1 cellular context compared by ENCODE assay signal in the genomic region with DNA sequence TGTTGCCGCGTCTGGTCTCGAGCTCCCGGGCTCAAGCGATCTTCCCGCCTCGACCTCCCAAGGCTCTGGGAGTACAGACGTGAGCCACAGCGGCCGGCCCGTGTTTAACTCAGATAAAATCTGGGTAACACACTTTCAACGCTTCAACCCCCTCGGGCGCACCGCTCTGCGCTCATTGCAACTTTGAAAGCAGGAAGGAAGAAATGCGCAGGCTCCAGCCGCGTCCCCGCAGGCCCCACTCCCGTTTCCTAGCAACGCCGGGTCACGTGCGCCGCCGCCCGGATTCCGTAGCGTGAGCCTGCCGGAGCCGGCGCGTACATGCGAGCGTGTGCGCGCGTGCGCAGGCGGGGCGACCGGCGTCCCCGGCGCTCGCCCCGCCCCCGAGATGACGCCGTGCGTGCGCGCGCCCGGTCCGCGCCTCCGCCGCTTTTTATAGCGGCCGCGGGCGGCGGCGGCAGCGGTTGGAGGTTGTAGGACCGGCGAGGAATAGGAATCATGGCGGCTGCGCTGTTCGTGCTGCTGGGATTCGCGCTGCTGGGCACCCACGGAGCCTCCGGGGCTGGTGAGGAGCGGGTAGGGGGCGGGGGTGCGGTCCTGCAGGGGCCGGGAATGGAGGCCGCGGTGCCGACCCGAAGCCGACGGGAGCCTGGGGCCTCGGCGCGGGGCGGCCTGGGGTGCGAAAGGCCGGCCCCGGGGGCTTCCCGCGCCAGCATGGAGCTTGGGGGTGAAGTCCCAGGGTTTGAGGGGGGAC.
A peak's percentile ranks its signal among the peaks of the same experiment; 100 is the strongest.
TF ChIP-seq lines count a peak whose summit lies in the region.

A gene (plus strand): TSS at position 457 of the 751 bp plus-strand sequence. CDS start 39 bp downstream, at position 496.

TF ChIP-seq in WTC11, 78 proteins besides CTCF, POLR2A, EP300 and RAD21 (continued from another document and continues in another):
- TF ChIP-seq ZNF263 (CRISPR knock-in tag; IDR thresholded peaks at IDR 0.05; ENCODE audit: low read depth) (no peak), ZNF423 (CRISPR knock-in tag; IDR thresholded peaks at IDR 0.05) (no peak), ZBTB21 (CRISPR knock-in tag; IDR thresholded peaks at IDR 0.05; ENCODE audit: borderline replicate concordance) (no peak), TEAD1 (CRISPR knock-in tag; IDR thresholded peaks at IDR 0.05) (peak; percentile 82), NFE2L1 (CRISPR knock-in tag; IDR thresholded peaks at IDR 0.05) (no peak), NR1H2 (CRISPR knock-in tag; IDR thresholded peaks at IDR 0.05) (no peak), FOXK1 (CRISPR knock-in tag; IDR thresholded peaks at IDR 0.05) (peak; percentile 17; the same call in 1 of the 2 replicates), OVOL2 (CRISPR knock-in tag; IDR thresholded peaks at IDR 0.05; ENCODE audit: borderline replicate concordance) (no peak), CREM (CRISPR knock-in tag; IDR thresholded peaks at IDR 0.05) (0 out of 2 replicates have a peak, but pooled peaks have one; percentile 68), IRF2 (CRISPR knock-in tag; IDR thresholded peaks at IDR 0.05; ENCODE audit: borderline replicate concordance, low read depth) (no peak), ZNF232 (CRISPR knock-in tag; IDR thresholded peaks at IDR 0.05) (no peak), GRHL2 (CRISPR knock-in tag; IDR thresholded peaks at IDR 0.05; ENCODE audit: insufficient replicate concordance, severe bottlenecking) (no peak), ETV6 (CRISPR knock-in tag; IDR thresholded peaks at IDR 0.05) (peak; percentile 65; the same call in 1 of the 2 replicates), ZNF121 (CRISPR knock-in tag; IDR thresholded peaks at IDR 0.05) (no peak), TP53 (CRISPR knock-in tag; IDR thresholded peaks at IDR 0.05) (peak; percentile 91; the same call in 1 of the 2 replicates), ZNF219 (CRISPR knock-in tag; IDR thresholded peaks at IDR 0.05; ENCODE audit: borderline replicate concordance) (no peak), ATF1 (CRISPR knock-in tag; IDR thresholded peaks at IDR 0.05) (no peak), NFYB (CRISPR knock-in tag; conservative IDR thresholded peaks at IDR 0.05; ENCODE audit: low read depth) (no peak), ZNF396 (CRISPR knock-in tag; IDR thresholded peaks at IDR 0.05; ENCODE audit: borderline replicate concordance) (no peak)
- TF ChIP-seq, protein P1, sequence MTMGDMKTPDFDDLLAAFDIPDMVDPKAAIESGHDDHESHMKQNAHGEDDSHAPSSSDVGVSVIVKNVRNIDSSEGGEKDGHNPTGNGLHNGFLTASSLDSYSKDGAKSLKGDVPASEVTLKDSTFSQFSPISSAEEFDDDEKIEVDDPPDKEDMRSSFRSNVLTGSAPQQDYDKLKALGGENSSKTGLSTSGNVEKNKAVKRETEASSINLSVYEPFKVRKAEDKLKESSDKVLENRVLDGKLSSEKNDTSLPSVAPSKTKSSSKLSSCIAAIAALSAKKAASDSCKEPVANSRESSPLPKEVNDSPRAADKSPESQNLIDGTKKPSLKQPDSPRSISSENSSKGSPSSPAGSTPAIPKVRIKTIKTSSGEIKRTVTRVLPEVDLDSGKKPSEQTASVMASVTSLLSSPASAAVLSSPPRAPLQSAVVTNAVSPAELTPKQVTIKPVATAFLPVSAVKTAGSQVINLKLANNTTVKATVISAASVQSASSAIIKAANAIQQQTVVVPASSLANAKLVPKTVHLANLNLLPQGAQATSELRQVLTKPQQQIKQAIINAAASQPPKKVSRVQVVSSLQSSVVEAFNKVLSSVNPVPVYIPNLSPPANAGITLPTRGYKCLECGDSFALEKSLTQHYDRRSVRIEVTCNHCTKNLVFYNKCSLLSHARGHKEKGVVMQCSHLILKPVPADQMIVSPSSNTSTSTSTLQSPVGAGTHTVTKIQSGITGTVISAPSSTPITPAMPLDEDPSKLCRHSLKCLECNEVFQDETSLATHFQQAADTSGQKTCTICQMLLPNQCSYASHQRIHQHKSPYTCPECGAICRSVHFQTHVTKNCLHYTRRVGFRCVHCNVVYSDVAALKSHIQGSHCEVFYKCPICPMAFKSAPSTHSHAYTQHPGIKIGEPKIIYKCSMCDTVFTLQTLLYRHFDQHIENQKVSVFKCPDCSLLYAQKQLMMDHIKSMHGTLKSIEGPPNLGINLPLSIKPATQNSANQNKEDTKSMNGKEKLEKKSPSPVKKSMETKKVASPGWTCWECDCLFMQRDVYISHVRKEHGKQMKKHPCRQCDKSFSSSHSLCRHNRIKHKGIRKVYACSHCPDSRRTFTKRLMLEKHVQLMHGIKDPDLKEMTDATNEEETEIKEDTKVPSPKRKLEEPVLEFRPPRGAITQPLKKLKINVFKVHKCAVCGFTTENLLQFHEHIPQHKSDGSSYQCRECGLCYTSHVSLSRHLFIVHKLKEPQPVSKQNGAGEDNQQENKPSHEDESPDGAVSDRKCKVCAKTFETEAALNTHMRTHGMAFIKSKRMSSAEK (CRISPR knock-in tag; IDR thresholded peaks at IDR 0.05; ENCODE audit: borderline replicate concordance), result no peak
- TF ChIP-seq, protein P2, sequence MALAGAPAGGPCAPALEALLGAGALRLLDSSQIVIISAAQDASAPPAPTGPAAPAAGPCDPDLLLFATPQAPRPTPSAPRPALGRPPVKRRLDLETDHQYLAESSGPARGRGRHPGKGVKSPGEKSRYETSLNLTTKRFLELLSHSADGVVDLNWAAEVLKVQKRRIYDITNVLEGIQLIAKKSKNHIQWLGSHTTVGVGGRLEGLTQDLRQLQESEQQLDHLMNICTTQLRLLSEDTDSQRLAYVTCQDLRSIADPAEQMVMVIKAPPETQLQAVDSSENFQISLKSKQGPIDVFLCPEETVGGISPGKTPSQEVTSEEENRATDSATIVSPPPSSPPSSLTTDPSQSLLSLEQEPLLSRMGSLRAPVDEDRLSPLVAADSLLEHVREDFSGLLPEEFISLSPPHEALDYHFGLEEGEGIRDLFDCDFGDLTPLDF (CRISPR knock-in tag; IDR thresholded peaks at IDR 0.05), result no peak
- TF ChIP-seq, protein P3, sequence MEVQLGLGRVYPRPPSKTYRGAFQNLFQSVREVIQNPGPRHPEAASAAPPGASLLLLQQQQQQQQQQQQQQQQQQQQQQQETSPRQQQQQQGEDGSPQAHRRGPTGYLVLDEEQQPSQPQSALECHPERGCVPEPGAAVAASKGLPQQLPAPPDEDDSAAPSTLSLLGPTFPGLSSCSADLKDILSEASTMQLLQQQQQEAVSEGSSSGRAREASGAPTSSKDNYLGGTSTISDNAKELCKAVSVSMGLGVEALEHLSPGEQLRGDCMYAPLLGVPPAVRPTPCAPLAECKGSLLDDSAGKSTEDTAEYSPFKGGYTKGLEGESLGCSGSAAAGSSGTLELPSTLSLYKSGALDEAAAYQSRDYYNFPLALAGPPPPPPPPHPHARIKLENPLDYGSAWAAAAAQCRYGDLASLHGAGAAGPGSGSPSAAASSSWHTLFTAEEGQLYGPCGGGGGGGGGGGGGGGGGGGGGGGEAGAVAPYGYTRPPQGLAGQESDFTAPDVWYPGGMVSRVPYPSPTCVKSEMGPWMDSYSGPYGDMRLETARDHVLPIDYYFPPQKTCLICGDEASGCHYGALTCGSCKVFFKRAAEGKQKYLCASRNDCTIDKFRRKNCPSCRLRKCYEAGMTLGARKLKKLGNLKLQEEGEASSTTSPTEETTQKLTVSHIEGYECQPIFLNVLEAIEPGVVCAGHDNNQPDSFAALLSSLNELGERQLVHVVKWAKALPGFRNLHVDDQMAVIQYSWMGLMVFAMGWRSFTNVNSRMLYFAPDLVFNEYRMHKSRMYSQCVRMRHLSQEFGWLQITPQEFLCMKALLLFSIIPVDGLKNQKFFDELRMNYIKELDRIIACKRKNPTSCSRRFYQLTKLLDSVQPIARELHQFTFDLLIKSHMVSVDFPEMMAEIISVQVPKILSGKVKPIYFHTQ (CRISPR knock-in tag; IDR thresholded peaks at IDR 0.05), result no peak
- TF ChIP-seq, protein P4, sequence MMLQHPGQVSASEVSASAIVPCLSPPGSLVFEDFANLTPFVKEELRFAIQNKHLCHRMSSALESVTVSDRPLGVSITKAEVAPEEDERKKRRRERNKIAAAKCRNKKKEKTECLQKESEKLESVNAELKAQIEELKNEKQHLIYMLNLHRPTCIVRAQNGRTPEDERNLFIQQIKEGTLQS (CRISPR knock-in tag; conservative IDR thresholded peaks at IDR 0.05), result no peak
- TF ChIP-seq, protein P5, sequence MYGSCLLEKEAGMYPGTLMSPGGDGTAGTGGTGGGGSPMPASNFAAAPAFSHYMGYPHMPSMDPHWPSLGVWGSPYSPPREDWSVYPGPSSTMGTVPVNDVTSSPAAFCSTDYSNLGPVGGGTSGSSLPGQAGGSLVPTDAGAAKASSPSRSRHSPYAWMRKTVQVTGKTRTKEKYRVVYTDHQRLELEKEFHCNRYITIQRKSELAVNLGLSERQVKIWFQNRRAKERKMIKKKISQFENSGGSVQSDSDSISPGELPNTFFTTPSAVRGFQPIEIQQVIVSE (CRISPR knock-in tag; IDR thresholded peaks at IDR 0.05; ENCODE audit: borderline replicate concordance), result no peak
- TF ChIP-seq, protein P6, sequence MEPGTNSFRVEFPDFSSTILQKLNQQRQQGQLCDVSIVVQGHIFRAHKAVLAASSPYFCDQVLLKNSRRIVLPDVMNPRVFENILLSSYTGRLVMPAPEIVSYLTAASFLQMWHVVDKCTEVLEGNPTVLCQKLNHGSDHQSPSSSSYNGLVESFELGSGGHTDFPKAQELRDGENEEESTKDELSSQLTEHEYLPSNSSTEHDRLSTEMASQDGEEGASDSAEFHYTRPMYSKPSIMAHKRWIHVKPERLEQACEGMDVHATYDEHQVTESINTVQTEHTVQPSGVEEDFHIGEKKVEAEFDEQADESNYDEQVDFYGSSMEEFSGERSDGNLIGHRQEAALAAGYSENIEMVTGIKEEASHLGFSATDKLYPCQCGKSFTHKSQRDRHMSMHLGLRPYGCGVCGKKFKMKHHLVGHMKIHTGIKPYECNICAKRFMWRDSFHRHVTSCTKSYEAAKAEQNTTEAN (CRISPR knock-in tag; IDR thresholded peaks at IDR 0.05), result no peak
- TF ChIP-seq, protein P7, sequence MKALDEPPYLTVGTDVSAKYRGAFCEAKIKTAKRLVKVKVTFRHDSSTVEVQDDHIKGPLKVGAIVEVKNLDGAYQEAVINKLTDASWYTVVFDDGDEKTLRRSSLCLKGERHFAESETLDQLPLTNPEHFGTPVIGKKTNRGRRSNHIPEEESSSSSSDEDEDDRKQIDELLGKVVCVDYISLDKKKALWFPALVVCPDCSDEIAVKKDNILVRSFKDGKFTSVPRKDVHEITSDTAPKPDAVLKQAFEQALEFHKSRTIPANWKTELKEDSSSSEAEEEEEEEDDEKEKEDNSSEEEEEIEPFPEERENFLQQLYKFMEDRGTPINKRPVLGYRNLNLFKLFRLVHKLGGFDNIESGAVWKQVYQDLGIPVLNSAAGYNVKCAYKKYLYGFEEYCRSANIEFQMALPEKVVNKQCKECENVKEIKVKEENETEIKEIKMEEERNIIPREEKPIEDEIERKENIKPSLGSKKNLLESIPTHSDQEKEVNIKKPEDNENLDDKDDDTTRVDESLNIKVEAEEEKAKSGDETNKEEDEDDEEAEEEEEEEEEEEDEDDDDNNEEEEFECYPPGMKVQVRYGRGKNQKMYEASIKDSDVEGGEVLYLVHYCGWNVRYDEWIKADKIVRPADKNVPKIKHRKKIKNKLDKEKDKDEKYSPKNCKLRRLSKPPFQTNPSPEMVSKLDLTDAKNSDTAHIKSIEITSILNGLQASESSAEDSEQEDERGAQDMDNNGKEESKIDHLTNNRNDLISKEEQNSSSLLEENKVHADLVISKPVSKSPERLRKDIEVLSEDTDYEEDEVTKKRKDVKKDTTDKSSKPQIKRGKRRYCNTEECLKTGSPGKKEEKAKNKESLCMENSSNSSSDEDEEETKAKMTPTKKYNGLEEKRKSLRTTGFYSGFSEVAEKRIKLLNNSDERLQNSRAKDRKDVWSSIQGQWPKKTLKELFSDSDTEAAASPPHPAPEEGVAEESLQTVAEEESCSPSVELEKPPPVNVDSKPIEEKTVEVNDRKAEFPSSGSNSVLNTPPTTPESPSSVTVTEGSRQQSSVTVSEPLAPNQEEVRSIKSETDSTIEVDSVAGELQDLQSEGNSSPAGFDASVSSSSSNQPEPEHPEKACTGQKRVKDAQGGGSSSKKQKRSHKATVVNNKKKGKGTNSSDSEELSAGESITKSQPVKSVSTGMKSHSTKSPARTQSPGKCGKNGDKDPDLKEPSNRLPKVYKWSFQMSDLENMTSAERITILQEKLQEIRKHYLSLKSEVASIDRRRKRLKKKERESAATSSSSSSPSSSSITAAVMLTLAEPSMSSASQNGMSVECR (CRISPR knock-in tag; IDR thresholded peaks at IDR 0.05; ENCODE audit: borderline replicate concordance), result peak; percentile 72; the same call in 1 of the 2 replicates
- TF ChIP-seq, protein P8, sequence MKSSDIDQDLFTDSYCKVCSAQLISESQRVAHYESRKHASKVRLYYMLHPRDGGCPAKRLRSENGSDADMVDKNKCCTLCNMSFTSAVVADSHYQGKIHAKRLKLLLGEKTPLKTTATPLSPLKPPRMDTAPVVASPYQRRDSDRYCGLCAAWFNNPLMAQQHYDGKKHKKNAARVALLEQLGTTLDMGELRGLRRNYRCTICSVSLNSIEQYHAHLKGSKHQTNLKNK (CRISPR knock-in tag; IDR thresholded peaks at IDR 0.05), result no peak
- TF ChIP-seq, protein P9, sequence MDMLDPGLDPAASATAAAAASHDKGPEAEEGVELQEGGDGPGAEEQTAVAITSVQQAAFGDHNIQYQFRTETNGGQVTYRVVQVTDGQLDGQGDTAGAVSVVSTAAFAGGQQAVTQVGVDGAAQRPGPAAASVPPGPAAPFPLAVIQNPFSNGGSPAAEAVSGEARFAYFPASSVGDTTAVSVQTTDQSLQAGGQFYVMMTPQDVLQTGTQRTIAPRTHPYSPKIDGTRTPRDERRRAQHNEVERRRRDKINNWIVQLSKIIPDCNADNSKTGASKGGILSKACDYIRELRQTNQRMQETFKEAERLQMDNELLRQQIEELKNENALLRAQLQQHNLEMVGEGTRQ (CRISPR knock-in tag; IDR thresholded peaks at IDR 0.05), result peak; percentile 99
- TF ChIP-seq, protein P10, sequence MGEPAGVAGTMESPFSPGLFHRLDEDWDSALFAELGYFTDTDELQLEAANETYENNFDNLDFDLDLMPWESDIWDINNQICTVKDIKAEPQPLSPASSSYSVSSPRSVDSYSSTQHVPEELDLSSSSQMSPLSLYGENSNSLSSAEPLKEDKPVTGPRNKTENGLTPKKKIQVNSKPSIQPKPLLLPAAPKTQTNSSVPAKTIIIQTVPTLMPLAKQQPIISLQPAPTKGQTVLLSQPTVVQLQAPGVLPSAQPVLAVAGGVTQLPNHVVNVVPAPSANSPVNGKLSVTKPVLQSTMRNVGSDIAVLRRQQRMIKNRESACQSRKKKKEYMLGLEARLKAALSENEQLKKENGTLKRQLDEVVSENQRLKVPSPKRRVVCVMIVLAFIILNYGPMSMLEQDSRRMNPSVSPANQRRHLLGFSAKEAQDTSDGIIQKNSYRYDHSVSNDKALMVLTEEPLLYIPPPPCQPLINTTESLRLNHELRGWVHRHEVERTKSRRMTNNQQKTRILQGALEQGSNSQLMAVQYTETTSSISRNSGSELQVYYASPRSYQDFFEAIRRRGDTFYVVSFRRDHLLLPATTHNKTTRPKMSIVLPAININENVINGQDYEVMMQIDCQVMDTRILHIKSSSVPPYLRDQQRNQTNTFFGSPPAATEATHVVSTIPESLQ (CRISPR knock-in tag; IDR thresholded peaks at IDR 0.05), result no peak
